In genomic region chr16:16417914-16418544, GRCh38 we compare ENCODE assay signal across 1 cellular context. TPM values are rescaled to one million over a fixed set of nuclear protein-coding genes. Genes with fewer than 3 reads are reported as not detected.
"Had no signal": no experiment of that assay in that cellular context is flagged by ENCODE, and none has a peak within 500 bp of the region (broad histone marks: within the 10 kb centered on the region; RNA-seq: fewer than 3 reads in every experiment).

No MANE protein-coding gene starts in this region.

RNA-seq across cellular contexts. Expression of gene NPIPA7, which starts 39.1 kb away (rescaled TPM):
- total RNA-seq: smooth muscle cell had no signal
